Comparison of ENCODE assay signal across 15 cellular contexts in genomic region chr4:108313546-108314339, GRCh38.
DNase-seq lines count a peak whose midpoint lies in the region; ATAC-seq, FAIRE-seq and TF ChIP-seq lines count a peak whose summit lies in the region.
"Had no signal": no experiment of that assay in that cellular context is flagged by ENCODE, and none has a peak within 500 bp of the region (broad histone marks: within the 10 kb centered on the region; RNA-seq: fewer than 3 reads in every experiment).

No MANE protein-coding gene starts in this region.

- H3K9me1 ChIP-seq in K562 (ENCODE audit: control insufficient read depth, insufficient read depth, low read length) = no peaks in the 10 kb centered on the region

- peak; percentile 49 for DNase-seq in activated naive CD4-positive, alpha-beta T cell treated with anti-CD3 and anti-CD28 coated beads for 36 hours
- no peak for DNase-seq in activated naive CD4-positive, alpha-beta T cell treated with anti-CD3 and anti-CD28 coated beads, Interleukin-2, amount 10 ng/mL, durations not matched to agents 7 days and 5 days
- DNase-seq in K562 (ENCODE audit: extremely low read depth in 1 of 4, low spot score in 3 of 4) = no peak
- DNase-seq in mesendoderm = peak; percentile 85
- no peak for DNase-seq in left ventricle myocardium inferior
- DNase-seq in NCI-H226 = no peak
- no peak for DNase-seq in NCI-H1694 treated with DMSO at 0.1 percent for 48 hours (lab: John Stamatoyannopoulos, UW)
- DNase-seq: DMS 273 treated with DMSO at 0.1 percent for 48 hours, KG1, NCI-H1092 treated with DMSO at 0.1 percent for 48 hours, NCI-H2227 treated with DMSO at 0.1 percent for 48 hours, NCI-H526, Right ventricle myocardium superior had no signal

- H3K27ac ChIP-seq in K562 (ENCODE audit: extremely low read depth, low read depth, low read length) (no peak overlapping the region), mesendoderm (ENCODE audit: low read depth, low read length) (no peak overlapping the region), left ventricle myocardium inferior (replicated peaks) (no peak overlapping the region)
- H3K27ac ChIP-seq: C4-2B had no signal

- no peaks in the 10 kb centered on the region for H3K36me3 ChIP-seq in K562 (ENCODE audit: control insufficient read depth, insufficient read depth, low read length)
- no peaks in the 10 kb centered on the region for H3K36me3 ChIP-seq in mesendoderm (ENCODE audit: control insufficient read depth, insufficient read depth, low read length)
- no peaks in the 10 kb centered on the region for H3K36me3 ChIP-seq in left ventricle myocardium inferior

- 33% methylated on average over 5 of the region's 5 CpGs for WGBS in K562 (ENCODE audit: insufficient coverage, low coverage, missing lambda C conversion rate)
- WGBS in mesendoderm (ENCODE audit: extremely low coverage, insufficient coverage, low lambda C conversion rate) = no CpG with 5 or more reads among the region's 5 CpGs

- CTCF ChIA-PET in activated naive CD4-positive, alpha-beta T cell treated with anti-CD3 and anti-CD28 coated beads for 36 hours (lab: Charles Lee) = interaction anchor here (0.7 to 1.0 kb wide), 2 partner anchors 179 to 254 kb away, joined by 3 read pairs; no protein-coding TSS in a partner anchor
- CTCF ChIA-PET in activated naive CD4-positive, alpha-beta T cell treated with anti-CD3 and anti-CD28 coated beads, Interleukin-2, amount 10 ng/mL, durations not matched to agents 7 days and 5 days (lab: Charles Lee) = interaction anchor here (0.6 kb wide), 1 partner anchor 28 kb away, joined by 3 read pairs; no protein-coding TSS in a partner anchor
- CTCF ChIA-PET in K562 (lab: Yijun Ruan, JAX; ENCODE audit: low intra/inter-chr PET ratio) = no interaction called here

- no peaks in the 10 kb centered on the region for H3K79me1 ChIP-seq in mesendoderm (ENCODE audit: low read length)

- H3K27ac Mint-ChIP-seq in activated naive CD4-positive, alpha-beta T cell treated with anti-CD3 and anti-CD28 coated beads for 36 hours = no peak overlapping the region
- H3K27ac Mint-ChIP-seq in activated naive CD4-positive, alpha-beta T cell treated with anti-CD3 and anti-CD28 coated beads, Interleukin-2, amount 10 ng/mL, durations not matched to agents 7 days and 5 days = no peak overlapping the region

- no peak for TF ChIP-seq EP300 in K562 (IDR thresholded peaks at IDR 0.05; ENCODE audit: low read length)

- peaks cover 1% of the 10 kb centered on the region for H3K27me3 Mint-ChIP-seq in activated naive CD4-positive, alpha-beta T cell treated with anti-CD3 and anti-CD28 coated beads for 36 hours (ENCODE audit: low read depth)
- H3K27me3 Mint-ChIP-seq in activated naive CD4-positive, alpha-beta T cell treated with anti-CD3 and anti-CD28 coated beads, Interleukin-2, amount 10 ng/mL, durations not matched to agents 7 days and 5 days = peaks cover 13% of the 10 kb centered on the region

- H3K4me3 Mint-ChIP-seq in activated naive CD4-positive, alpha-beta T cell treated with anti-CD3 and anti-CD28 coated beads for 36 hours = no peak overlapping the region
- H3K4me3 Mint-ChIP-seq in activated naive CD4-positive, alpha-beta T cell treated with anti-CD3 and anti-CD28 coated beads, Interleukin-2, amount 10 ng/mL, durations not matched to agents 7 days and 5 days = no peak overlapping the region

- no peak for TF ChIP-seq RAD21 in K562 (CRISPR knock-in tag; conservative IDR thresholded peaks at IDR 0.05 in 1 of 2, IDR thresholded peaks at IDR 0.05 in 1 of 2)

- no peak overlapping the region for H4K8ac ChIP-seq in mesendoderm (ENCODE audit: low read depth, low read length)

- no peak overlapping the region for H3K4ac ChIP-seq in mesendoderm (ENCODE audit: low read depth, low read length)

- peaks cover 44% of the 10 kb centered on the region for H3K4me1 Mint-ChIP-seq in activated naive CD4-positive, alpha-beta T cell treated with anti-CD3 and anti-CD28 coated beads for 36 hours (ENCODE audit: low read depth)
- H3K4me1 Mint-ChIP-seq in activated naive CD4-positive, alpha-beta T cell treated with anti-CD3 and anti-CD28 coated beads, Interleukin-2, amount 10 ng/mL, durations not matched to agents 7 days and 5 days = peaks cover 48% of the 10 kb centered on the region

- no peaks in the 10 kb centered on the region for H4K20me1 ChIP-seq in K562 (replicated peaks; ENCODE audit: control insufficient read depth, insufficient read depth, low read length)

- H3K56ac ChIP-seq in mesendoderm (ENCODE audit: low read length) = no peak overlapping the region

- no peaks in the 10 kb centered on the region for H3K9me3 Mint-ChIP-seq in activated naive CD4-positive, alpha-beta T cell treated with anti-CD3 and anti-CD28 coated beads for 36 hours
- H3K9me3 Mint-ChIP-seq in activated naive CD4-positive, alpha-beta T cell treated with anti-CD3 and anti-CD28 coated beads, Interleukin-2, amount 10 ng/mL, durations not matched to agents 7 days and 5 days = no peaks in the 10 kb centered on the region

- H2AFZ ChIP-seq in K562 (ENCODE audit: low read depth, low read length) = peak overlapping the region; percentile 19; the same call in 1 of the 2 replicates

- no peak overlapping the region for H2BK15ac ChIP-seq in mesendoderm (replicated peaks; ENCODE audit: low read depth)

- H3K9ac ChIP-seq in K562 (ENCODE audit: insufficient read depth in 1 of 2, low read depth in 2 of 2, low read length in 2 of 2) = no peak overlapping the region
- no peak overlapping the region for H3K9ac ChIP-seq in mesendoderm (ENCODE audit: low read length)

- H3K27me3 ChIP-seq in K562 (ENCODE audit: control insufficient read depth in 2 of 2, insufficient read depth in 2 of 2, low read length in 2 of 2) (0 out of 5 replicates have a peak, but pooled peaks cover 0 to 3% of the 10 kb centered on the region in 2 experiments), mesendoderm (ENCODE audit: insufficient read depth, low read length, poor library complexity) (no peaks in the 10 kb centered on the region), left ventricle myocardium inferior (ENCODE audit: low read depth) (peaks cover 11% of the 10 kb centered on the region)

- H3K79me2 ChIP-seq in K562 (ENCODE audit: control insufficient read depth, insufficient read depth, low read length) (no peaks in the 10 kb centered on the region), mesendoderm (ENCODE audit: control insufficient read depth, insufficient read depth, low read length) (no peaks in the 10 kb centered on the region)

- TF ChIP-seq POLR2A in K562 (conservative IDR thresholded peaks at IDR 0.05) = no peak

- H2BK5ac ChIP-seq in mesendoderm (ENCODE audit: low read length) = no peak overlapping the region

- no peak overlapping the region for H3K4me2 ChIP-seq in K562 (ENCODE audit: insufficient read depth, low read length)
- H3K4me2 ChIP-seq in mesendoderm (ENCODE audit: low read length) = no peak overlapping the region

- intact Hi-C loops in activated naive CD4-positive, alpha-beta T cell treated with anti-CD3 and anti-CD28 coated beads for 36 hours (cut with micrococcal nuclease) = loop anchor here (1.0 kb wide), 1 partner anchor 42 kb away; no protein-coding TSS in a partner anchor
- intact Hi-C loops in K562 (cut with micrococcal nuclease) (no loop called here), left ventricle myocardium inferior (cut with micrococcal nuclease) (no loop called here)

- ATAC-seq in K562 = no peak

- H3K4me3 ChIP-seq in K562 (no peak overlapping the region), mesendoderm (ENCODE audit: low read length) (no peak overlapping the region), left ventricle myocardium inferior (no peak overlapping the region)

- H4K5ac ChIP-seq in mesendoderm (ENCODE audit: low read length) = no peak overlapping the region

- in situ Hi-C loops in K562 (cut with MboI) = no loop called here

- POLR2A ChIA-PET in K562 (lab: Yijun Ruan, JAX) = interaction anchor here (0.7 kb wide), 1 partner anchor 19 kb away, joined by 3 read pairs; no protein-coding TSS in a partner anchor

- H3K23ac ChIP-seq in mesendoderm (ENCODE audit: low read length) = no peak overlapping the region

- TF ChIP-seq CTCF in K562 (IDR thresholded peaks at IDR 0.05 in 2 of 3, conservative IDR thresholded peaks at IDR 0.05 in 1 of 3; ENCODE audit: insufficient read depth in 2 of 3, low read depth in 1 of 3, low read length in 3 of 3) (no peak), left ventricle myocardium inferior (IDR thresholded peaks at IDR 0.05; ENCODE audit: borderline replicate concordance) (no peak)

- no peak for FAIRE-seq in K562 (lab: Jason Lieb, UNC)
- FAIRE-seq: RCC 7860 had no signal

- no peak overlapping the region for H3K18ac ChIP-seq in mesendoderm (ENCODE audit: low read length)

- no peaks in the 10 kb centered on the region for H3K36me3 Mint-ChIP-seq in activated naive CD4-positive, alpha-beta T cell treated with anti-CD3 and anti-CD28 coated beads for 36 hours (ENCODE audit: low read depth)
- H3K36me3 Mint-ChIP-seq in activated naive CD4-positive, alpha-beta T cell treated with anti-CD3 and anti-CD28 coated beads, Interleukin-2, amount 10 ng/mL, durations not matched to agents 7 days and 5 days = peaks cover 3% of the 10 kb centered on the region

- H3K9me3 ChIP-seq in K562 (replicated peaks; ENCODE audit: control insufficient read depth, insufficient read depth, low read depth, low read length) = no peaks in the 10 kb centered on the region
- no peaks in the 10 kb centered on the region for H3K9me3 ChIP-seq in left ventricle myocardium inferior (replicated peaks)

- no peaks in the 10 kb centered on the region for H3K4me1 ChIP-seq in K562 (replicated peaks in 1 of 2; ENCODE audit: control insufficient read depth in 2 of 2, insufficient read depth in 2 of 2, low read length in 2 of 2)
- H3K4me1 ChIP-seq in mesendoderm (ENCODE audit: control insufficient read depth, low read depth, low read length) = peaks cover 2% of the 10 kb centered on the region
- no peaks in the 10 kb centered on the region for H3K4me1 ChIP-seq in left ventricle myocardium inferior

- BruUV-seq in K562 (replicated peaks; lab: Mats Ljungman, UMichigan) = no TSS peak

- no peak overlapping the region for H2BK120ac ChIP-seq in mesendoderm (ENCODE audit: low read depth, low read length)

- no peak overlapping the region for H2AK5ac ChIP-seq in mesendoderm (ENCODE audit: low read length)

TF ChIP-seq in K562, 482 proteins besides CTCF, POLR2A, EP300 and RAD21 (continues in another document):
- TF ChIP-seq, protein P1, sequence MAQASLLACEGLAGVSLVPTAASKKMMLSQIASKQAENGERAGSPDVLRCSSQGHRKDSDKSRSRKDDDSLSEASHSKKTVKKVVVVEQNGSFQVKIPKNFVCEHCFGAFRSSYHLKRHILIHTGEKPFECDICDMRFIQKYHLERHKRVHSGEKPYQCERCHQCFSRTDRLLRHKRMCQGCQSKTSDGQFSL (CRISPR knock-in tag; IDR thresholded peaks at IDR 0.05) = no peak
- TF ChIP-seq, protein P1 (tag; IDR thresholded peaks at IDR 0.05) = no peak
- no peak for TF ChIP-seq RB1 (IDR thresholded peaks at IDR 0.05; ENCODE audit: low read depth)
- no peak for TF ChIP-seq SNRNP70 (optimal IDR thresholded peaks at IDR 0.05; ENCODE audit: low read depth, low read length)
- no peak for TF ChIP-seq ZNF584 (CRISPR knock-in tag; IDR thresholded peaks at IDR 0.05; ENCODE audit: low read depth)
- TF ChIP-seq RBFOX2 (IDR thresholded peaks at IDR 0.05; ENCODE audit: low read depth, low read length) = no peak

Comparison
In these comparisons a context has a peak if more than half of its experiments do, and no peak if none do; other contexts are left out.
1. DNase-seq: peak in activated naive CD4-positive, alpha-beta T cell treated with anti-CD3 and anti-CD28 coated beads for 36 hours (single experiment) and mesendoderm (single experiment); none in activated naive CD4-positive, alpha-beta T cell treated with anti-CD3 and anti-CD28 coated beads, Interleukin-2, amount 10 ng/mL, durations not matched to agents 7 days and 5 days (single experiment), K562 (0 of 4), left ventricle myocardium inferior (single experiment), NCI-H226 (single experiment) and NCI-H1694 treated with DMSO at 0.1 percent for 48 hours (single experiment).